8 cellular contexts compared by ENCODE assay signal in genomic region chr5:150781706-150782614, GRCh38. TPM values are rescaled to one million over a fixed set of nuclear protein-coding genes. Genes with fewer than 3 reads are reported as not detected.
DNase-seq lines count a peak whose midpoint lies in the region; ATAC-seq and TF ChIP-seq lines count a peak whose summit lies in the region.

No MANE protein-coding gene starts in this region.

- peaks cover 5% of the 10 kb centered on the region for H3K9me3 Mint-ChIP-seq in activated CD8-positive, alpha-beta T cell treated with anti-CD3 and anti-CD28 coated beads, Interleukin-2, amount 10 ng/mL, durations not matched to agents 7 days and 5 days (ENCODE audit: insufficient read depth)

- peaks cover 56% of the 10 kb centered on the region for H3K36me3 Mint-ChIP-seq in activated CD8-positive, alpha-beta T cell treated with anti-CD3 and anti-CD28 coated beads, Interleukin-2, amount 10 ng/mL, durations not matched to agents 7 days and 5 days (ENCODE audit: low read depth)

- no peaks in the 10 kb centered on the region for H3K9me3 ChIP-seq in left ventricle myocardium inferior (replicated peaks)
- H3K9me3 ChIP-seq in spleen = no peaks in the 10 kb centered on the region

- POLR2A ChIA-PET in activated CD8-positive, alpha-beta T cell treated with anti-CD3 and anti-CD28 coated beads, Interleukin-2, amount 10 ng/mL, durations not matched to agents 7 days and 5 days (lab: Charles Lee) = interaction anchor here (1.5 to 7.4 kb wide), 3 partner anchors 23 to 81 kb away, joined by 5 to 52 read pairs (median 35); partner anchors contain the start of genes DCTN4, IRGM and RBM22

- H3K27ac ChIP-seq in left ventricle myocardium inferior (replicated peaks) = peak overlapping the region; percentile 96
- peak overlapping the region; percentile 66 to 96 (median 88) for H3K27ac ChIP-seq in spleen

- H3K27me3 ChIP-seq in left ventricle myocardium inferior (ENCODE audit: low read depth) (no peaks in the 10 kb centered on the region), spleen (replicated peaks in 1 of 7) (peaks cover 0 to 21% (median 0%) of the 10 kb centered on the region in 7 donors)

- peak overlapping the region; percentile 92 for H3K27ac Mint-ChIP-seq in activated CD8-positive, alpha-beta T cell treated with anti-CD3 and anti-CD28 coated beads, Interleukin-2, amount 10 ng/mL, durations not matched to agents 7 days and 5 days

- DNase-seq in H4 (ENCODE audit: low spot score) (peak; percentile 96), left ventricle myocardium inferior (peak; percentile 64), spleen (no peak), GM13977 (ENCODE audit: low spot score) (no peak), NCI-H1105 treated with DMSO at 0.1 percent for 48 hours (lab: John Stamatoyannopoulos, UW) (no peak), cortex of kidney (lab: John Stamatoyannopoulos, UW) (no peak)
- DNase-seq in activated CD8-positive, alpha-beta T cell treated with anti-CD3 and anti-CD28 coated beads, Interleukin-2, amount 10 ng/mL, durations not matched to agents 7 days and 5 days = no peak
- no peak for DNase-seq in stimulated activated CD4-positive, alpha-beta T cell treated with anti-CD3 and anti-CD28 coated beads, Interleukin-4, amount 100 ng/mL, for 24 hours

- H3K4me1 ChIP-seq in left ventricle myocardium inferior (peaks cover 84% of the 10 kb centered on the region), spleen (peaks cover 26 to 93% (median 71%) of the 10 kb centered on the region in 6 donors)

- H3K4me3 ChIP-seq in left ventricle myocardium inferior (peak overlapping the region; percentile 75), spleen (peak overlapping the region in 2 of 8 donors; percentile 70 to 74)

- peak overlapping the region; percentile 42 for H3K4me3 Mint-ChIP-seq in activated CD8-positive, alpha-beta T cell treated with anti-CD3 and anti-CD28 coated beads, Interleukin-2, amount 10 ng/mL, durations not matched to agents 7 days and 5 days

- in situ Hi-C loops in GM13977 (cut with MboI; ENCODE audit: low pct_unique_long_range_greater_than_20kb, low sequenced_read_pairs, unreplicated experiment) = no loop called here

- CTCF ChIA-PET in activated CD8-positive, alpha-beta T cell treated with anti-CD3 and anti-CD28 coated beads, Interleukin-2, amount 10 ng/mL, durations not matched to agents 7 days and 5 days (lab: Charles Lee) = interaction anchor here (1.0 to 8.2 kb wide), 9 partner anchors 8 to 82 kb away, joined by 3 to 107 read pairs (median 5); partner anchors contain the start of genes IRGM and RBM22

- peak; percentile 9 for TF ChIP-seq CTCF in left ventricle myocardium inferior (IDR thresholded peaks at IDR 0.05; ENCODE audit: borderline replicate concordance)
- TF ChIP-seq CTCF in spleen (IDR thresholded peaks at IDR 0.05 in 8 of 11, conservative IDR thresholded peaks at IDR 0.05 in 3 of 11) = no peak
- TF ChIP-seq CTCF in GM13977 (IDR thresholded peaks at IDR 0.05; ENCODE audit: extremely low read depth, insufficient read depth, missing control alignments) = no peak

- H3K36me3 ChIP-seq in left ventricle myocardium inferior (no peaks in the 10 kb centered on the region), spleen (no peaks in the 10 kb centered on the region)

- peak in 2 of 3 donors; percentile 32 for TF ChIP-seq POLR2A in spleen (IDR thresholded peaks at IDR 0.05)

- intact Hi-C loops in left ventricle myocardium inferior (cut with micrococcal nuclease) = no loop called here
- intact Hi-C loops in spleen (cut with DNase I; ENCODE audit: low total_unique reads) = no loop called here

- no peak for ATAC-seq in activated CD8-positive, alpha-beta T cell treated with anti-CD3 and anti-CD28 coated beads, Interleukin-2, amount 10 ng/mL, durations not matched to agents 7 days and 5 days

- peaks cover 82% of the 10 kb centered on the region for H3K4me1 Mint-ChIP-seq in activated CD8-positive, alpha-beta T cell treated with anti-CD3 and anti-CD28 coated beads, Interleukin-2, amount 10 ng/mL, durations not matched to agents 7 days and 5 days (ENCODE audit: low read depth)

- WGBS in spleen, 5 donors = 56 to 85% (median 65%) methylated on average over 10 of the region's 10 CpGs

- no peaks in the 10 kb centered on the region for H3K27me3 Mint-ChIP-seq in activated CD8-positive, alpha-beta T cell treated with anti-CD3 and anti-CD28 coated beads, Interleukin-2, amount 10 ng/mL, durations not matched to agents 7 days and 5 days (ENCODE audit: low read depth)

RNA-seq across cellular contexts. Expression of gene SMIM3, which starts 3.4 kb away (rescaled TPM):
- 47.6 and 53.9 TPM in 2 replicates for total RNA-seq in H4 (2014; rRNA removed; shearing (Covaris generic))
- 10 to 100 TPM; 16.4 to 16.7 TPM for total RNA-seq in activated CD8-positive, alpha-beta T cell treated with anti-CD3 and anti-CD28 coated beads, Interleukin-2, amount 10 ng/mL, durations not matched to agents 7 days and 5 days
- total RNA-seq in left ventricle myocardium inferior = 15.7 TPM
- total RNA-seq in spleen = 10 to 100 TPM; 11.6 to 59.7 (median 36.3) TPM
- 10 to 100 TPM in 2 of 3 donors, 1 to 10 TPM in 1; 8.8 to 12.9 (median 12.2) TPM for polyA plus RNA-seq in spleen

RNA-seq across cellular contexts. Expression of gene DCTN4, which starts 23.1 kb away (rescaled TPM):
- 39.6 and 47.8 TPM in 2 replicates for total RNA-seq in H4 (2014; rRNA removed; shearing (Covaris generic))
- 10 to 100 TPM; 35.0 to 35.4 TPM for total RNA-seq in activated CD8-positive, alpha-beta T cell treated with anti-CD3 and anti-CD28 coated beads, Interleukin-2, amount 10 ng/mL, durations not matched to agents 7 days and 5 days
- 43.1 TPM for total RNA-seq in left ventricle myocardium inferior
- 10 to 100 TPM; 46.5 to 68.7 (median 61.2) TPM for total RNA-seq in spleen
- polyA plus RNA-seq in spleen = 10 to 100 TPM; 11.4 to 15.6 (median 11.8) TPM

Comparison
In these comparisons a context has a peak if more than half of its experiments do, and no peak if none do; other contexts are left out.
1. DNase-seq: peak in H4 (single experiment) and left ventricle myocardium inferior (single experiment); none in activated CD8-positive, alpha-beta T cell treated with anti-CD3 and anti-CD28 coated beads, Interleukin-2, amount 10 ng/mL, durations not matched to agents 7 days and 5 days (single experiment), spleen (single experiment), GM13977 (single experiment), stimulated activated CD4-positive, alpha-beta T cell treated with anti-CD3 and anti-CD28 coated beads, Interleukin-4, amount 100 ng/mL, for 24 hours (single experiment), NCI-H1105 treated with DMSO at 0.1 percent for 48 hours (single experiment) and cortex of kidney (single experiment).